ENCODE assay signal across 28 cellular contexts in the genomic region with DNA sequence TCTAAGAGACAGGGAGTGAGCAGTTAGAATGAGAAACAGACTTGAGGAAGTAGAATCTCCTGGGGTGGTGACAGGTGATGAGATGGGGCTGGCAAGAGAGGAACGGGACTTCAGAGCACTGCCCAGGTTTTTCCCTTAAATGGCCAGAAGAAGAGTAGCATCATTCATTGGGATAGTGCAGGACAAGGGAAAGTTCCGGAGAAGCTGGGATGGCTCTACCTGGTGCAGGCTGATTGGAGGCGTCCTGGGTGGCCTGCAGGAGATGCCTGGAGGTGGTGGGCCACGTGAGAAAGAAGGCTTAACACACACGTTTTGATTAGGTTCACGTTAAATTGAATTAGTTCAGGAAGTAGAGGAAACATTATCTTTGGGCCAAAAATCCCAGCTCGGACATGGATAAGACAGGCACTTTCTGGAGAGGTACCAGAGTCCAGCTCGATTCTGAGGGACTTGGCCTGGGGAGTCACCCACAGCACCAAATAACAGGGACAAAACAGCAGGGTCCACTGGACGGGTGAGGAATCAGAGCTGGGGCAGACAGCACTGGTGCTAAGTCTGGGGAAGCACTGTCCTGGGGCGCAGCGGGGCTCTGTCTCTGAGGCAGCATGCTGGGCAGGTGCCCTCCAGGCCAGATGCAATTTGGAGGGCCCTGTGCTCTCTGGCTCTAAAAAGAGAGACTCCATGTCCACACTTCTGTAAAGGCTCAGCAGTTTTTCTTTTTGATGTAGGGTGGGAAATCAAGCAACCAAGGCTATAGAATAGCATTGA.
"Had no signal": no experiment of that assay in that cellular context is flagged by ENCODE, and none has a peak within 500 bp of the region (broad histone marks: within the 10 kb centered on the region; RNA-seq: fewer than 3 reads in every experiment).

No MANE protein-coding gene starts in this region.

- H3K9me3 ChIP-seq: neutrophil, ovary, psoas muscle, right lobe of liver, sigmoid colon, stomach, thoracic aorta, thyroid gland, tibial nerve, upper lobe of left lung, vagina had no signal

- DNase-seq: nephron progenitor cell; nucleus accumbens; ovary; psoas muscle; right cardiac atrium; right lobe of liver; sigmoid colon; small intestine; stimulated activated CD4-positive, alpha-beta T cell treated with anti-CD3 and anti-CD28 coated beads, Interleukin-15, amount 100 ng/mL, for 24 hours; stimulated activated CD4-positive, alpha-beta T cell treated with anti-CD3 and anti-CD28 coated beads, Interleukin-2, amount 100 ng/mL, for 24 hours; stimulated activated CD4-positive, alpha-beta T cell treated with anti-CD3 and anti-CD28 coated beads, Interleukin-2, amount 100 ng/mL, for 48 hours; stimulated activated CD4-positive, alpha-beta T cell treated with anti-CD3 and anti-CD28 coated beads, Interleukin-4, amount 100 ng/mL, for 24 hours; stimulated activated naive B cell treated with anti-CD40 and anti-IgM and Interleukin-4, amounts not matched to agents 10 μg/mL and 1 μg/mL and 100 μg/mL, for 72 hours; stimulated activated naive CD4-positive, alpha-beta T cell treated with Interleukin-2 at 50 U/mL for 16 hours; stomach; thyroid gland; trophoblast cell had no signal

- H3K4me3 ChIP-seq: ovary, psoas muscle, right lobe of liver, sigmoid colon, stomach, thoracic aorta, thyroid gland, tibial nerve, upper lobe of left lung, vagina had no signal

- H3K36me3 ChIP-seq: neutrophil, ovary, right lobe of liver, sigmoid colon, stomach, thoracic aorta, thyroid gland, tibial nerve, upper lobe of left lung, vagina had no signal

- H3K4me1 ChIP-seq: parathyroid adenoma, psoas muscle, right lobe of liver, stomach, thyroid gland, tibial nerve, upper lobe of left lung, vagina had no signal

- H3K27me3 Mint-ChIP-seq: natural killer cell treated with Interleukin-12 subunit alpha and Interleukin-12 subunit beta and Interleukin-15 and Interleukin-18, amount 100 ng/mL, for 72 hours; stimulated activated naive CD8-positive, alpha-beta T cell treated with anti-CD3 and anti-CD28 coated beads, Interleukin-15, Interleukin-2, amounts not matched to agents 100 ng/mL and 50 ng/mL, for 24 hours had no signal

- H3K9me3 Mint-ChIP-seq: natural killer cell treated with Interleukin-12 subunit alpha and Interleukin-12 subunit beta and Interleukin-15 and Interleukin-18, amount 100 ng/mL, for 72 hours; neural crest cell; stimulated activated naive CD8-positive, alpha-beta T cell treated with anti-CD3 and anti-CD28 coated beads, Interleukin-15, Interleukin-2, amounts not matched to agents 100 ng/mL and 50 ng/mL, for 24 hours had no signal

- H3K27ac Mint-ChIP-seq: natural killer cell treated with Interleukin-12 subunit alpha and Interleukin-12 subunit beta and Interleukin-15 and Interleukin-18, amount 100 ng/mL, for 72 hours; nephron progenitor cell; progenitor cell of endocrine pancreas; stimulated activated effector memory CD8-positive, alpha-beta T cell treated with anti-CD3 and anti-CD28 coated beads, Interleukin-12 subunit alpha, Interleukin-12 subunit beta, amount 100 ng/mL, for 72 hours; stimulated activated naive B cell treated with anti-CD40 and anti-IgM and Interleukin-4, amounts not matched to agents 10 μg/mL and 1 μg/mL and 100 μg/mL, for 72 hours; stimulated activated naive CD8-positive, alpha-beta T cell treated with anti-CD3 and anti-CD28 coated beads, Interleukin-15, Interleukin-2, amounts not matched to agents 100 ng/mL and 50 ng/mL, for 24 hours had no signal

- H3K4me1 Mint-ChIP-seq: nephron progenitor cell; neural crest cell; stimulated activated effector memory CD8-positive, alpha-beta T cell treated with anti-CD3 and anti-CD28 coated beads, Interleukin-12 subunit alpha, Interleukin-12 subunit beta, amount 100 ng/mL, for 72 hours had no signal

- H3K4me3 Mint-ChIP-seq: natural killer cell treated with Interleukin-12 subunit alpha and Interleukin-12 subunit beta and Interleukin-15 and Interleukin-18, amount 100 ng/mL, for 72 hours; nephron progenitor cell; neural crest cell; stimulated activated effector memory CD8-positive, alpha-beta T cell treated with anti-CD3 and anti-CD28 coated beads, Interleukin-12 subunit alpha, Interleukin-12 subunit beta, amount 100 ng/mL, for 72 hours; stimulated activated naive B cell treated with anti-CD40 and anti-IgM and Interleukin-4, amounts not matched to agents 10 μg/mL and 1 μg/mL and 100 μg/mL, for 72 hours; stimulated activated naive CD8-positive, alpha-beta T cell treated with anti-CD3 and anti-CD28 coated beads, Interleukin-15, Interleukin-2, amounts not matched to agents 100 ng/mL and 50 ng/mL, for 24 hours had no signal

- H3K36me3 Mint-ChIP-seq: natural killer cell treated with Interleukin-12 subunit alpha and Interleukin-12 subunit beta and Interleukin-15 and Interleukin-18, amount 100 ng/mL, for 72 hours; stimulated activated effector memory CD8-positive, alpha-beta T cell treated with anti-CD3 and anti-CD28 coated beads, Interleukin-12 subunit alpha, Interleukin-12 subunit beta, amount 100 ng/mL, for 72 hours; stimulated activated naive B cell treated with anti-CD40 and anti-IgM and Interleukin-4, amounts not matched to agents 10 μg/mL and 1 μg/mL and 100 μg/mL, for 72 hours had no signal

- H3K27ac ChIP-seq: neutrophil, ovary, parathyroid adenoma, psoas muscle, right lobe of liver, sigmoid colon, stomach, thoracic aorta, thyroid gland, tibial nerve, upper lobe of left lung, vagina had no signal

- ATAC-seq: natural killer cell treated with Interleukin-12 subunit alpha and Interleukin-12 subunit beta and Interleukin-15 and Interleukin-18, amount 100 ng/mL, for 72 hours; psoas muscle; right cardiac atrium; right lobe of liver; stimulated activated effector memory CD8-positive, alpha-beta T cell treated with anti-CD3 and anti-CD28 coated beads, Interleukin-12 subunit alpha, Interleukin-12 subunit beta, amount 100 ng/mL, for 72 hours; stimulated activated naive B cell treated with anti-CD40 and anti-IgM and Interleukin-4, amounts not matched to agents 10 μg/mL and 1 μg/mL and 100 μg/mL, for 72 hours had no signal

- H3K27me3 ChIP-seq: neutrophil, ovary, right lobe of liver, sigmoid colon, stomach, thyroid gland, tibial nerve, upper lobe of left lung, vagina had no signal
